8 cellular contexts compared by ENCODE assay signal in genomic region chr3:57164606-57165573, GRCh38. TPM values are rescaled to one million over a fixed set of nuclear protein-coding genes. Genes with fewer than 3 reads are reported as not detected.
A peak's percentile ranks its signal among the peaks of the same experiment; 100 is the strongest.
DNase-seq lines count a peak whose midpoint lies in the region; ATAC-seq and TF ChIP-seq lines count a peak whose summit lies in the region.

Gene IL17RD, minus strand, starts transcription at chr3:57165353. Its CDS starts 67 bp downstream, at chr3:57165286.

- no peaks in the 10 kb centered on the region for H3K9me3 ChIP-seq in fibroblast of lung (ENCODE audit: control insufficient read depth, insufficient read depth, low read depth, low read length)

- H3K9ac ChIP-seq in fibroblast of lung (ENCODE audit: insufficient read depth, low read length) = no peak within 1 kb of the TSS

- H3K27ac Mint-ChIP-seq in naive B cell = peak within 1 kb of the TSS in 2 of 6 donors; percentile 46 to 86

- peaks cover 2% of the 10 kb centered on the region for H3K4me1 ChIP-seq in fibroblast of lung (ENCODE audit: control insufficient read depth, extremely low read depth, insufficient read depth, low read length)

- no peaks in the 10 kb centered on the region for H3K36me3 Mint-ChIP-seq in naive B cell

- peak within 1 kb of the TSS; percentile 85 to 92 (median 90) for H3K4me3 Mint-ChIP-seq in naive B cell

- ATAC-seq in HG02678 (IDR thresholded peaks at IDR 0.05; ENCODE audit: unreplicated experiment) (peak; percentile 51), naive B cell (ENCODE audit: low read depth in 2 of 2) (peak; percentile 57 to 62), GM18907 (IDR thresholded peaks at IDR 0.05; ENCODE audit: unreplicated experiment) (no peak)
- ATAC-seq in stimulated activated naive CD8-positive, alpha-beta T cell treated with anti-CD3 and anti-CD28 coated beads, Interleukin-15, Interleukin-2, amounts not matched to agents 100 U/mL and 50 U/mL, for 24 hours = peak; percentile 59

- peaks cover 10 to 16% (median 15%) of the 10 kb centered on the region in 3 donors for H3K4me1 Mint-ChIP-seq in naive B cell

- TF ChIP-seq CTCF in fibroblast of lung (conservative IDR thresholded peaks at IDR 0.05 in 1 of 2, IDR thresholded peaks at IDR 0.05 in 1 of 2; ENCODE audit: low read depth in 1 of 2, low read length in 2 of 2) = no peak

- peak within 1 kb of the TSS; percentile 81 for H3K4me2 ChIP-seq in fibroblast of lung (ENCODE audit: extremely low read depth, insufficient read depth, low read length)

- peaks cover 67 to 82% (median 72%) of the 10 kb centered on the region in 3 donors for H3K27me3 Mint-ChIP-seq in naive B cell

- H2AFZ ChIP-seq in fibroblast of lung (ENCODE audit: low read length) = peak within 1 kb of the TSS; percentile 60

- H3K27me3 ChIP-seq in fibroblast of lung (ENCODE audit: control insufficient read depth, insufficient read depth, low read length) = peaks cover 13% of the 10 kb centered on the region

- no peaks in the 10 kb centered on the region for H3K36me3 ChIP-seq in fibroblast of lung (ENCODE audit: control insufficient read depth, insufficient read depth, low read length)

- H4K20me1 ChIP-seq in fibroblast of lung (ENCODE audit: control insufficient read depth, extremely low read depth, insufficient read depth, low read length) = no peaks in the 10 kb centered on the region

- H3K27ac ChIP-seq in fibroblast of lung (ENCODE audit: insufficient read depth, low read length) = no peak within 1 kb of the TSS

- H3K9me3 Mint-ChIP-seq in naive B cell = no peaks in the 10 kb centered on the region

- H3K4me3 ChIP-seq in fibroblast of lung (replicated peaks in 1 of 4; ENCODE audit: control extremely low read depth in 1 of 4, insufficient read depth in 1 of 4, low read depth in 3 of 4, low read length in 4 of 4) = peak within 1 kb of the TSS; percentile 43 to 64 (median 56)

- no peaks in the 10 kb centered on the region for H3K79me2 ChIP-seq in fibroblast of lung (ENCODE audit: control insufficient read depth, insufficient read depth, low read length)

- DNase-seq in Daoy (ENCODE audit: low read depth) (peak; percentile 89), NCI-H774 (lab: John Stamatoyannopoulos, UW) (peak; percentile 19), activated T-cell treated with anti-CD3 and anti-CD28 coated beads for 24 hours (ENCODE audit: low read depth) (peak; percentile 41), fibroblast of lung (ENCODE audit: low read depth in 2 of 2) (peak; percentile 69 to 76), naive B cell (peak; percentile 50)
- peak; percentile 82 for DNase-seq in stimulated activated naive CD8-positive, alpha-beta T cell treated with anti-CD3 and anti-CD28 coated beads, Interleukin-15, Interleukin-2, amounts not matched to agents 100 U/mL and 50 U/mL, for 24 hours

RNA-seq across cellular contexts. Expression of gene IL17RD, which starts in this region (rescaled TPM):
- total RNA-seq in Daoy (2014; rRNA removed; shearing (Covaris generic)) = 0.46 and 0.71 TPM in 2 replicates
- 1.8 and 2.1 TPM in 2 replicates for total RNA-seq in fibroblast of lung
- polyA plus RNA-seq in fibroblast of lung (0.60 and 3.1 TPM in 2 replicates), naive B cell (ENCODE audit: low read depth in 6 of 6) (not detected)
- 0.47 and 2.2 TPM in 2 replicates for polyA plus RNA-seq in fibroblast of lung (2012)
- 1.1 and 10.0 TPM in 2 replicates for polyA minus RNA-seq in fibroblast of lung (ENCODE audit: low replicate concordance)

Comparison
In these comparisons a context has a peak if more than half of its experiments do, and no peak if none do; other contexts are left out.
1. Peak in DNase-seq in Daoy; RNA of the gene not detected or under 1 TPM.
2. Peak in DNase-seq and ATAC-seq in naive B cell; RNA of the gene not detected or under 1 TPM.
3. DNase-seq: peak in every context shown above with its lines; median percentile 89 in Daoy; 82 in stimulated activated naive CD8-positive, alpha-beta T cell treated with anti-CD3 and anti-CD28 coated beads, Interleukin-15, Interleukin-2, amounts not matched to agents 100 U/mL and 50 U/mL, for 24 hours; 72 in fibroblast of lung; 50 in naive B cell; 41 in activated T-cell treated with anti-CD3 and anti-CD28 coated beads for 24 hours; 19 in NCI-H774.